In genomic region chr17:81549826-81550225, GRCh38 we compare ENCODE assay signal across 1 cellular context.
TF ChIP-seq lines count a peak whose summit lies in the region.

No MANE protein-coding gene starts in this region.

TF ChIP-seq in endothelial cell of umbilical vein, 7 proteins besides CTCF, POLR2A, EP300 and RAD21:
- TF ChIP-seq GATA2 (IDR thresholded peaks at IDR 0.05; ENCODE audit: insufficient read depth, insufficient read length, low read depth, low read length) (no peak), JUN (IDR thresholded peaks at IDR 0.05; ENCODE audit: borderline replicate concordance, insufficient read depth, insufficient read length, low read depth) (no peak), POLR2AphosphoS5 (IDR thresholded peaks at IDR 0.05; ENCODE audit: insufficient read depth, low read depth, low read length) (no peak)
